ENCODE assay signal across 12 cellular contexts in genomic region chr18:47771922-47772321, GRCh38.
DNase-seq lines count a peak whose midpoint lies in the region; ATAC-seq and TF ChIP-seq lines count a peak whose summit lies in the region.
"Had no signal": no experiment of that assay in that cellular context is flagged by ENCODE, and none has a peak within 500 bp of the region (broad histone marks: within the 10 kb centered on the region; RNA-seq: fewer than 3 reads in every experiment).

No MANE protein-coding gene starts in this region.

- H2BK20ac ChIP-seq in IMR-90 (ENCODE audit: low read depth, low read length): no peak overlapping the region

- H3K36me3 ChIP-seq in IMR-90 (ENCODE audit: control insufficient read depth, insufficient read depth, low read length) (no peaks in the 10 kb centered on the region), OCI-LY3 (replicated peaks; ENCODE audit: low read depth, low read length) (no peaks in the 10 kb centered on the region), mesendoderm (ENCODE audit: control insufficient read depth, insufficient read depth, low read length) (no peaks in the 10 kb centered on the region), upper lobe of right lung (no peaks in the 10 kb centered on the region)
- H3K36me3 ChIP-seq: BE2C had no signal

- H3K9me1 ChIP-seq in IMR-90 (ENCODE audit: insufficient read depth, low read length): no peaks in the 10 kb centered on the region

- H3K9ac ChIP-seq in IMR-90 (ENCODE audit: low read depth, low read length): no peak overlapping the region
- H3K9ac ChIP-seq in OCI-LY3 (ENCODE audit: low read length): no peak overlapping the region
- no peak overlapping the region for H3K9ac ChIP-seq in mesendoderm (ENCODE audit: low read length)
- H3K9ac ChIP-seq: GM23248 had no signal

- no peak overlapping the region for H3K27ac ChIP-seq in IMR-90 (ENCODE audit: insufficient read depth, low read length)
- no peak overlapping the region for H3K27ac ChIP-seq in OCI-LY3 (ENCODE audit: low read length)
- no peak overlapping the region for H3K27ac ChIP-seq in mesendoderm (ENCODE audit: low read depth, low read length)
- no peak overlapping the region for H3K27ac ChIP-seq in upper lobe of right lung
- H3K27ac ChIP-seq: GM23248 had no signal

- H2AK9ac ChIP-seq in IMR-90 (replicated peaks; ENCODE audit: low read depth, low read length, poor library complexity): peak overlapping the region; percentile 28

- DNase-seq in IMR-90 (no peak), mesendoderm (no peak), upper lobe of right lung (no peak), endothelial cell (ENCODE audit: low spot score) (no peak), 8988T (no peak), pons (ENCODE audit: low spot score) (no peak)

- ATAC-seq in IMR-90 (ENCODE audit: low read depth) (no peak), upper lobe of right lung (peak; percentile 2)

- peaks cover 8% of the 10 kb centered on the region for H3K36me3 Mint-ChIP-seq in endothelial cell (ENCODE audit: low read depth, unreplicated experiment)
- H3K36me3 Mint-ChIP-seq: CD4-positive, CD25-positive, alpha-beta regulatory T cell; CD8-positive, alpha-beta memory T cell; IgD-negative memory B cell had no signal

- H2AK5ac ChIP-seq in IMR-90 (ENCODE audit: low read depth, low read length) (no peak overlapping the region), mesendoderm (ENCODE audit: low read length) (peak overlapping the region; percentile 2)

- dilution Hi-C loops in IMR-90 (cut with HindIII; ENCODE audit: low sequenced_read_pairs, unreplicated experiment): no loop called here

- H4K20me1 ChIP-seq in IMR-90 (ENCODE audit: insufficient read depth, low read length) (no peaks in the 10 kb centered on the region), OCI-LY3 (ENCODE audit: insufficient read depth, low read length) (no peaks in the 10 kb centered on the region)

- H4K8ac ChIP-seq in IMR-90 (ENCODE audit: low read depth in 2 of 2, low read length in 2 of 2) (no peak overlapping the region), mesendoderm (ENCODE audit: low read depth, low read length) (no peak overlapping the region)

- no peaks in the 10 kb centered on the region for H3K27me3 Mint-ChIP-seq in endothelial cell (ENCODE audit: unreplicated experiment)

- H3K4me3 ChIP-seq in IMR-90 (ENCODE audit: insufficient read depth, low read depth, low read length) (no peak overlapping the region), OCI-LY3 (ENCODE audit: low read length) (no peak overlapping the region), mesendoderm (ENCODE audit: low read length) (no peak overlapping the region), upper lobe of right lung (no peak overlapping the region)
- H3K4me3 ChIP-seq: GM23248 had no signal

- no TSS peak for BruUV-seq in IMR-90 (replicated peaks; lab: Mats Ljungman, UMichigan)

- no peak overlapping the region for H3K4me3 Mint-ChIP-seq in endothelial cell (ENCODE audit: unreplicated experiment)
- H3K4me3 Mint-ChIP-seq: CD4-positive, CD25-positive, alpha-beta regulatory T cell; CD8-positive, alpha-beta memory T cell; IgD-negative memory B cell had no signal

- H3K4me2 ChIP-seq in IMR-90 (ENCODE audit: low read depth, low read length): no peak overlapping the region
- H3K4me2 ChIP-seq in OCI-LY3 (ENCODE audit: low read length): no peak overlapping the region
- no peak overlapping the region for H3K4me2 ChIP-seq in mesendoderm (ENCODE audit: low read length)

- no peaks in the 10 kb centered on the region for H3K27me3 ChIP-seq in IMR-90 (ENCODE audit: control insufficient read depth, insufficient read depth, low read length)
- H3K27me3 ChIP-seq in OCI-LY3 (ENCODE audit: low read depth, low read length): peaks cover 19% of the 10 kb centered on the region; the same call in 1 of the 2 replicates
- no peaks in the 10 kb centered on the region for H3K27me3 ChIP-seq in mesendoderm (ENCODE audit: insufficient read depth, low read length, poor library complexity)
- H3K27me3 ChIP-seq in upper lobe of right lung: no peaks in the 10 kb centered on the region
- H3K27me3 ChIP-seq: BE2C had no signal

- TF ChIP-seq CTCF in IMR-90 (conservative IDR thresholded peaks at IDR 0.05; ENCODE audit: low read depth, low read length) (no peak), OCI-LY3 (IDR thresholded peaks at IDR 0.05; ENCODE audit: low read depth, low read length) (no peak), upper lobe of right lung (IDR thresholded peaks at IDR 0.05) (no peak), endothelial cell (IDR thresholded peaks at IDR 0.05; ENCODE audit: unreplicated experiment) (no peak)

- no peak overlapping the region for H3K27ac Mint-ChIP-seq in endothelial cell (ENCODE audit: unreplicated experiment)
- H3K27ac Mint-ChIP-seq: CD8-positive, alpha-beta memory T cell; IgD-negative memory B cell had no signal

- POLR2A ChIA-PET in IMR-90 (lab: Charles Lee; ENCODE audit: unreplicated experiment): no interaction called here

- in situ Hi-C loops in IMR-90 (cut with MboI; ENCODE audit: low sequenced_read_pairs): loop anchor here (5.0 to 10.0 kb wide), 2 partner anchors 250 to 673 kb away; no protein-coding TSS in a partner anchor

- H3K4me1 ChIP-seq in IMR-90 (ENCODE audit: control insufficient read depth, insufficient read depth, low read length) (no peaks in the 10 kb centered on the region), OCI-LY3 (ENCODE audit: low read length) (peaks cover 16% of the 10 kb centered on the region), mesendoderm (ENCODE audit: control insufficient read depth, low read depth, low read length) (no peaks in the 10 kb centered on the region), upper lobe of right lung (no peaks in the 10 kb centered on the region)
- H3K4me1 ChIP-seq: BE2C had no signal

- H3K14ac ChIP-seq in IMR-90 (replicated peaks; ENCODE audit: low read depth, low read length): no peak overlapping the region

- CTCF ChIA-PET in IMR-90 (lab: Yijun Ruan, JAX): interaction anchor here (0.5 to 1.2 kb wide), 3 partner anchors 16 to 51 kb away, joined by 3 to 4 read pairs (median 3); no protein-coding TSS in a partner anchor

- H4K5ac ChIP-seq in IMR-90 (ENCODE audit: low read depth, low read length) (no peak overlapping the region), mesendoderm (ENCODE audit: low read length) (no peak overlapping the region)

- no peak for TF ChIP-seq RAD21 in IMR-90 (IDR thresholded peaks at IDR 0.05; ENCODE audit: low read length)

- peaks cover 3% of the 10 kb centered on the region for H3K4me1 Mint-ChIP-seq in endothelial cell (ENCODE audit: unreplicated experiment)

- H2BK120ac ChIP-seq in IMR-90 (ENCODE audit: low read depth, low read length) (no peak overlapping the region), mesendoderm (ENCODE audit: low read depth, low read length) (no peak overlapping the region)

- H3K18ac ChIP-seq in IMR-90 (ENCODE audit: low read depth, low read length) (no peak overlapping the region), mesendoderm (ENCODE audit: low read length) (no peak overlapping the region)

- TF ChIP-seq POLR2A in IMR-90 (IDR thresholded peaks at IDR 0.05; ENCODE audit: low read depth, low read length): no peak

- no peak overlapping the region for H2BK5ac ChIP-seq in IMR-90 (ENCODE audit: low read depth, low read length, poor library complexity, severe bottlenecking)
- H2BK5ac ChIP-seq in mesendoderm (ENCODE audit: low read length): no peak overlapping the region

- H3K9me3 ChIP-seq in IMR-90 (ENCODE audit: control insufficient read depth, insufficient read depth, low read length) (no peaks in the 10 kb centered on the region), OCI-LY3 (ENCODE audit: insufficient read depth, low read length) (no peaks in the 10 kb centered on the region), upper lobe of right lung (no peaks in the 10 kb centered on the region)
- H3K9me3 ChIP-seq: BE2C had no signal

- H3K56ac ChIP-seq in IMR-90 (ENCODE audit: extremely low read depth, insufficient read depth, low read length): no peak overlapping the region
- no peak overlapping the region for H3K56ac ChIP-seq in mesendoderm (ENCODE audit: low read length)

- intact Hi-C loops in IMR-90 (cut with micrococcal nuclease): loop anchor here (1.0 to 10.0 kb wide), 3 partner anchors 160 to 673 kb away; partner anchors contain the start of gene SMAD2
- intact Hi-C loops in upper lobe of right lung (cut with DNase I): loop anchor here (10.0 kb wide), 1 partner anchor 253 kb away; no protein-coding TSS in a partner anchor

- H3K4ac ChIP-seq in IMR-90 (ENCODE audit: low read depth, low read length) (no peak overlapping the region), mesendoderm (ENCODE audit: low read depth, low read length) (no peak overlapping the region)

- H3K9me3 Mint-ChIP-seq in endothelial cell (ENCODE audit: unreplicated experiment): no peaks in the 10 kb centered on the region
- H3K9me3 Mint-ChIP-seq: CD8-positive, alpha-beta memory T cell had no signal

- no peak overlapping the region for H4K91ac ChIP-seq in IMR-90 (ENCODE audit: insufficient read depth, low read depth, low read length)

- H3K79me1 ChIP-seq in IMR-90 (ENCODE audit: low read depth in 1 of 2, low read length in 2 of 2) (no peaks in the 10 kb centered on the region), mesendoderm (ENCODE audit: low read length) (no peaks in the 10 kb centered on the region)

- WGBS in IMR-90 (ENCODE audit: extremely low coverage in 2 of 2, insufficient read length in 1 of 2), 2 experiments: no CpG with 5 or more reads among the region's 3 CpGs
- WGBS in mesendoderm (ENCODE audit: extremely low coverage, insufficient coverage, low lambda C conversion rate): no CpG with 5 or more reads among the region's 3 CpGs

- H2BK15ac ChIP-seq in IMR-90 (ENCODE audit: low read depth, low read length) (no peak overlapping the region), mesendoderm (replicated peaks; ENCODE audit: low read depth) (no peak overlapping the region)

- H2AFZ ChIP-seq in IMR-90 (replicated peaks; ENCODE audit: low read length, poor library complexity) (no peak overlapping the region), OCI-LY3 (ENCODE audit: low read depth, low read length) (peak overlapping the region; percentile 91)

- H3K23ac ChIP-seq in IMR-90 (ENCODE audit: low read depth, low read length) (no peak overlapping the region), mesendoderm (ENCODE audit: low read length) (no peak overlapping the region)

- H3K79me2 ChIP-seq in OCI-LY3 (ENCODE audit: low read length) (no peaks in the 10 kb centered on the region), mesendoderm (ENCODE audit: control insufficient read depth, insufficient read depth, low read length) (no peaks in the 10 kb centered on the region)

TF ChIP-seq in IMR-90, 13 proteins besides CTCF, POLR2A, EP300 and RAD21:
- no peak for TF ChIP-seq USF2 (IDR thresholded peaks at IDR 0.05; ENCODE audit: low read depth, low read length)
